38 cellular contexts compared by ENCODE assay signal in the genomic region with DNA sequence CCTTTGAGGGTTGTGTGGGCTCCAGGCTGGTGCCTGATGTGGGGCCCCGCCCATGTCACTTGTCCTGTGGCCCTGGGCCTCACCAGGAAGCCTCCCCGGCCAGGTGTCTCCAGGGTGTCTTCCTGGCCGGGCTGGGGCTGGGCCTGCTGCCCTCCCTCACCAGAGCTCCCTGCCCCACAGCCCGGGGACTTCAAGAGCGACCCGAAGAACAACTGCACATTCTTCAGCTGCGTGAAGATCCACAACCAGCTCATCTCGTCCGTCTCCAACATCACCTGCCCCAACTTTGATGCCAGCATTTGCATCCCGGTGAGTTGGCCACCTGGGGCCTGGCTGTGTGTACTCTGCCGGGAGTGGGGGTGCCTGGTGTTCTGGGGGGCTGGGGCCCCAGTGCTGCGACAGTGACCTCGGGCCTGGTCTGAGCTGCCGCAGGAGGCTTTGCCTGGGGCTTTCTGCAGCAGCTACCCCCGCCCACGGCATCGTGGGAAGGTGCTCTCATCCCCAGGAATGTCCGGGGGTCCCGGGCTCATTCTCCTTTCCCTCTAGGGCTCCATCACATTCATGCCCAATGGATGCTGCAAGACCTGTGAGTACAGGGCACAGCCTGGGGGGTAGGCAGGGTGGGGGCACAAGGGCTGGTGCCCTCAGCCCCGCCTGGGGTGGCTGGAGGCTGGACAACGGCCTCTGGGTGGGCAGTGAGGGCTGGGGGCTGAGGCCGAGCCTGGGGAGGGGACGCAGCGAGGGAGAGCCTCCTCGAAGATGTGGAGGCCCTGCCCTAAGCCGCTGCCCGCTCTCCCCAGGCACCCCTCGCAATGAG. TPM values are rescaled to one million over a fixed set of nuclear protein-coding genes. Genes with fewer than 3 reads are reported as not detected.
"Had no signal": no experiment of that assay in that cellular context is flagged by ENCODE, and none has a peak within 500 bp of the region (broad histone marks: within the 10 kb centered on the region; RNA-seq: fewer than 3 reads in every experiment).

No MANE protein-coding gene starts in this region.

- H3K4me1 ChIP-seq: ascending aorta, Peyer's patch, SJCRH30 had no signal

- ATAC-seq: activated CD8-positive, alpha-beta T cell treated with anti-CD3 and anti-CD28 coated beads for 36 hours; activated T-cell treated with anti-CD3 and anti-CD28 coated beads, Interleukin-2, amount 50 U/mL, for 72 hours; activated T-helper 17 cell treated with anti-CD3 and anti-CD28 coated beads, Interleukin-2, amount 50 U/mL, for 72 hours; PC-3 had no signal

- DNase-seq: activated CD4-positive, alpha-beta T cell treated with anti-CD3 and anti-CD28 coated beads for 1 hour; activated CD4-positive, alpha-beta T cell treated with anti-CD3 and anti-CD28 coated beads for 48 hours; activated CD4-positive, CD25-positive, alpha-beta regulatory T cell; activated CD8-positive, alpha-beta T cell treated with anti-CD3 and anti-CD28 coated beads for 36 hours; activated effector memory CD4-positive, alpha-beta T cell treated with anti-CD3 and anti-CD28 coated beads, Interleukin-2, amount 50 U/mL, for 16 hours; activated naive CD4-positive, alpha-beta T cell; activated naive CD4-positive, alpha-beta T cell treated with anti-CD3 and anti-CD28 coated beads, Interleukin-2, amount 50 U/mL, for 16 hours; activated naive CD8-positive, alpha-beta T cell treated with anti-CD3 and anti-CD28 coated beads for 36 hours; activated T-cell treated with anti-CD3 and anti-CD28 coated beads, Interleukin-2, amount 50 U/mL, for 1 hour; activated T-cell treated with anti-CD3 and anti-CD28 coated beads, Interleukin-2, amount 50 U/mL, for 72 hours; amniotic stem cell; Karpas-422; KBM-7; NCI-H1105; NCI-H1417 treated with DMSO at 0.1 percent for 48 hours; NCI-H1694; NCI-H1930; NCI-H2081 treated with DMSO at 0.1 percent for 48 hours; NCI-H226; NCI-H446 treated with DMSO at 0.1 percent for 48 hours; NCI-H524; NCI-H748 treated with DMSO at 0.1 percent for 48 hours; NK-92 treated with Interleukin-12 subunit alpha and Interleukin-12 subunit beta, amount 100 ng/mL, for 24 hours; PC-3; RPMI8226; SHP77; SJCRH30; T1000; WERI-Rb-1 had no signal

- H3K4me3 ChIP-seq: ascending aorta, cardiac muscle cell, Peyer's patch, SJCRH30, SK-N-MC had no signal

- H3K36me3 ChIP-seq: ascending aorta, cardiac muscle cell, Peyer's patch, SJCRH30, WERI-Rb-1 had no signal

- H3K9me3 ChIP-seq: ascending aorta, Peyer's patch, SJCRH30 had no signal

- H3K27ac ChIP-seq: ascending aorta, cardiac muscle cell, Peyer's patch, SJCRH30, SK-N-MC, WERI-Rb-1 had no signal

- H3K27me3 ChIP-seq: ascending aorta, cardiac muscle cell, Peyer's patch, SJCRH30 had no signal

RNA-seq across cellular contexts. Expression of a gene that starts 34.6 kb away (rescaled TPM):
- total RNA-seq: activated CD8-positive, alpha-beta memory T cell treated with anti-CD3 and anti-CD28 coated beads for 36 hours; activated CD8-positive, alpha-beta T cell treated with anti-CD3 and anti-CD28 coated beads for 36 hours; activated naive CD8-positive, alpha-beta T cell treated with anti-CD3 and anti-CD28 coated beads for 36 hours; activated T-cell treated with anti-CD3 and anti-CD28 coated beads, Interleukin-2, amount 50 U/mL, for 72 hours; activated T-helper 17 cell treated with anti-CD3 and anti-CD28 coated beads, Interleukin-2, amount 50 U/mL, for 72 hours; T-helper 1 cell treated with Interleukin-12 subunit alpha and Interleukin-12 subunit beta and Interleukin-4 antibody, amounts not matched to agents 30 ng/mL and 1 ng/mL, for 36 hours; T-helper 2 cell treated with Interferon-gamma antibody and Interleukin-4, amounts not matched to agents 100 ng/mL and 5 ng/mL, for 36 hours had no signal
- polyA plus RNA-seq: cardiac muscle cell had no signal

RNA-seq across cellular contexts. Expression of a gene that starts 48.4 kb away (rescaled TPM):
- total RNA-seq: activated CD8-positive, alpha-beta memory T cell treated with anti-CD3 and anti-CD28 coated beads for 36 hours; activated CD8-positive, alpha-beta T cell treated with anti-CD3 and anti-CD28 coated beads for 36 hours; activated naive CD8-positive, alpha-beta T cell treated with anti-CD3 and anti-CD28 coated beads for 36 hours; activated T-cell treated with anti-CD3 and anti-CD28 coated beads, Interleukin-2, amount 50 U/mL, for 72 hours; activated T-helper 17 cell treated with anti-CD3 and anti-CD28 coated beads, Interleukin-2, amount 50 U/mL, for 72 hours; cardiac muscle cell; MCF 10A; Peyer's patch; SJCRH30; T-helper 1 cell treated with Interleukin-12 subunit alpha and Interleukin-12 subunit beta and Interleukin-4 antibody, amounts not matched to agents 30 ng/mL and 1 ng/mL, for 36 hours; T-helper 2 cell treated with Interferon-gamma antibody and Interleukin-4, amounts not matched to agents 100 ng/mL and 5 ng/mL, for 36 hours had no signal
- polyA plus RNA-seq: cardiac muscle cell had no signal
